34 cellular contexts compared by ENCODE assay signal in the genomic region with DNA sequence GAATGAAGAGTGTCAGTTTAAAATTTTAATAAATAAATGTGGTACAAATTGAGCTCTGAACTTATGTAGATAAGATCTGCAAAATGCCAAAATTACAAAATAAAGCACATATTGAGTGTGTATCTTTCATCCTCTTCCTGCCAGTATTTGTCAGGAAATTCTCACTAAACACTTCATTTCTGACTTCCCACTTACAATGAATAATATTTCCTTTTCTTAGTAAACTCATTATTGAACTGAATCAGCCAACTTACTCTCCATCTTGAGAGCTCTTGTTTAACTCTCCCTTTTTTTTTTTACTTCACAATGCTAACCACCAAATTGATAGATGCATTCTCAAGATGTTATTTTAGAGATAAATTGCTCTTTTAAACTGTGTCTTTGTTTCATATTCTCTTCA.
"Had no signal": no experiment of that assay in that cellular context is flagged by ENCODE, and none has a peak within 500 bp of the region (broad histone marks: within the 10 kb centered on the region; RNA-seq: fewer than 3 reads in every experiment).

No MANE protein-coding gene starts in this region.

- H3K9me3 ChIP-seq: MG63 had no signal

- H3K36me3 ChIP-seq: MG63 had no signal

- H3K27me3 ChIP-seq: MG63 had no signal

- H3K4me2 ChIP-seq: KMS-11 had no signal

- H3K27ac ChIP-seq: KMS-11 had no signal

- H3K9ac ChIP-seq: KMS-11 had no signal

- H3K4me3 ChIP-seq: MG63 had no signal

- DNase-seq: Karpas-422, Kasumi-1, MG63, MM.1S, MV-4-11, NCI-H1048, NCI-H1092, NCI-H1092 treated with DMSO at 0.1 percent for 48 hours, NCI-H1105, NCI-H1105 treated with DMSO at 0.1 percent for 48 hours, NCI-H1417, NCI-H1417 treated with DMSO at 0.1 percent for 48 hours, NCI-H1436, NCI-H1436 treated with DMSO at 0.1 percent for 48 hours, NCI-H146, NCI-H1694, NCI-H1694 treated with DMSO at 0.1 percent for 48 hours, NCI-H187, NCI-H187 treated with DMSO at 0.1 percent for 48 hours, NCI-H1930, NCI-H2029, NCI-H2029 treated with DMSO at 0.1 percent for 48 hours, NCI-H2081, NCI-H2081 treated with DMSO at 0.1 percent for 48 hours, NCI-H2107, NCI-H2171, NCI-H2171 treated with DMSO at 0.1 percent for 48 hours, NCI-H2227 treated with DMSO at 0.1 percent for 48 hours, NCI-H226, NCI-H345, NCI-H446, NCI-H446 treated with DMSO at 0.1 percent for 48 hours, NCI-H510A had no signal
